In genomic region chr10:31116226-31116625, GRCh38 we compare ENCODE assay signal across 29 cellular contexts.
DNase-seq lines count a peak whose midpoint lies in the region; ATAC-seq and TF ChIP-seq lines count a peak whose summit lies in the region.
"Had no signal": no experiment of that assay in that cellular context is flagged by ENCODE, and none has a peak within 500 bp of the region (broad histone marks: within the 10 kb centered on the region; RNA-seq: fewer than 3 reads in every experiment).

No MANE protein-coding gene starts in this region.

- no peak overlapping the region for H3K27ac Mint-ChIP-seq in GM23338
- H3K27ac Mint-ChIP-seq: B cell; CD8-positive, alpha-beta T cell; H9 had no signal

- no peaks in the 10 kb centered on the region for H3F3A ChIP-seq in GM23338 (replicated peaks; ENCODE audit: low read depth)

- no peak overlapping the region for H3K4me3 Mint-ChIP-seq in GM23338
- H3K4me3 Mint-ChIP-seq: B cell; CD8-positive, alpha-beta T cell; H9 had no signal

- H3K23ac ChIP-seq in neuronal stem cell (ENCODE audit: low read depth, low read length, poor library complexity), result no peak overlapping the region

- H3K4me1 Mint-ChIP-seq in GM23338, result no peaks in the 10 kb centered on the region
- H3K4me1 Mint-ChIP-seq: B cell, H9 had no signal

- DNase-seq in DND-41 (no peak), GM23338 (ENCODE audit: low spot score) (no peak), RPMI8226 (peak; percentile 13), neuronal stem cell (ENCODE audit: low spot score) (no peak), NCI-H1417 treated with DMSO at 0.1 percent for 48 hours (lab: John Stamatoyannopoulos, UW) (no peak)
- no peak for DNase-seq in stimulated activated naive CD4-positive, alpha-beta T cell treated with Interleukin-2 at 50 U/mL for 16 hours (lab: John Stamatoyannopoulos, UW)
- DNase-seq: Caco-2; CD8-positive, alpha-beta T cell; DMS 273 treated with DMSO at 0.1 percent for 48 hours; DMS79; GF-D8; GM23248; H9; MG63; NCI-H1048; NCI-H1417; NCI-H1694 treated with DMSO at 0.1 percent for 48 hours; NCI-H2081 treated with DMSO at 0.1 percent for 48 hours; NCI-H2171; NCI-H226; NCI-H510A; NCI-H69; SHP77 treated with DMSO at 0.1 percent for 48 hours had no signal

- peaks cover 16% of the 10 kb centered on the region; the same call in 1 of the 2 replicates for H3K9me2 ChIP-seq in GM23338 (ENCODE audit: insufficient read depth)

- H3K4me1 ChIP-seq in DND-41 (ENCODE audit: insufficient read depth, low read length) (peaks cover 17% of the 10 kb centered on the region), GM23338 (ENCODE audit: insufficient read depth) (no peaks in the 10 kb centered on the region), neuronal stem cell (ENCODE audit: control insufficient read depth in 2 of 2, insufficient read depth in 1 of 2, low read depth in 1 of 2, low read length in 2 of 2) (peaks cover 0 to 2% of the 10 kb centered on the region in 2 donors)
- H3K4me1 ChIP-seq: Caco-2 had no signal

- no peak overlapping the region for H4K91ac ChIP-seq in neuronal stem cell (ENCODE audit: low read depth, low read length, poor library complexity)

- H3K4me2 ChIP-seq in DND-41 (ENCODE audit: insufficient read depth, low read length), result no peak overlapping the region
- H3K4me2 ChIP-seq in GM23338, result no peak overlapping the region
- no peak overlapping the region for H3K4me2 ChIP-seq in neuronal stem cell (ENCODE audit: insufficient read depth, low read length, poor library complexity, severe bottlenecking)

- H4K20me1 ChIP-seq in DND-41 (ENCODE audit: insufficient read depth, low read length) (no peaks in the 10 kb centered on the region), GM23338 (replicated peaks; ENCODE audit: insufficient read depth) (no peaks in the 10 kb centered on the region)

- H2BK5ac ChIP-seq in neuronal stem cell (ENCODE audit: low read length), result no peak overlapping the region

- peak overlapping the region; percentile 56 for H3K18ac ChIP-seq in neuronal stem cell (ENCODE audit: low read length)

- H2BK15ac ChIP-seq in neuronal stem cell (ENCODE audit: low read length), result no peak overlapping the region

- peak; percentile 48 for ATAC-seq in DND-41 (ENCODE audit: insufficient read depth, low read depth)
- ATAC-seq in GM23338, result no peak
- no peak for ATAC-seq in HG02840 (IDR thresholded peaks at IDR 0.05; ENCODE audit: low FRiP score, unreplicated experiment)
- ATAC-seq: CD8-positive, alpha-beta T cell; HepG2; K562; Panc1 had no signal

- H3K27ac ChIP-seq in DND-41 (ENCODE audit: low read length) (peak overlapping the region; percentile 52), GM23338 (ENCODE audit: low read depth) (no peak overlapping the region), neuronal stem cell (replicated peaks; ENCODE audit: low read length) (no peak overlapping the region)
- H3K27ac ChIP-seq: C4-2B, GM23248 had no signal

- H3K36me3 ChIP-seq in DND-41 (ENCODE audit: insufficient read depth, low read length), result peaks cover 7% of the 10 kb centered on the region; the same call in 1 of the 2 replicates
- no peaks in the 10 kb centered on the region for H3K36me3 ChIP-seq in GM23338 (ENCODE audit: insufficient read depth)
- H3K36me3 ChIP-seq in neuronal stem cell (replicated peaks in 1 of 2; ENCODE audit: control insufficient read depth in 2 of 2, insufficient read depth in 2 of 2, low read length in 2 of 2), result no peaks in the 10 kb centered on the region
- H3K36me3 ChIP-seq: MG63 had no signal

- H2BK12ac ChIP-seq in neuronal stem cell (ENCODE audit: low read length), result no peak overlapping the region

- H4K8ac ChIP-seq in neuronal stem cell (ENCODE audit: low read depth, low read length), result no peak overlapping the region

- H3K27me3 Mint-ChIP-seq in GM23338 (ENCODE audit: insufficient read depth, low read depth, poor library complexity), result peaks cover 1% of the 10 kb centered on the region

- peaks cover 9% of the 10 kb centered on the region; the same call in 1 of the 3 replicates for H3K36me3 Mint-ChIP-seq in GM23338 (ENCODE audit: low read depth)
- H3K36me3 Mint-ChIP-seq: CD8-positive, alpha-beta T cell had no signal

- H3K27me3 ChIP-seq in DND-41 (ENCODE audit: insufficient read depth, low read length, poor library complexity), result no peaks in the 10 kb centered on the region
- H3K27me3 ChIP-seq in GM23338 (ENCODE audit: insufficient read depth), result no peaks in the 10 kb centered on the region
- H3K27me3 ChIP-seq in neuronal stem cell (ENCODE audit: control insufficient read depth in 3 of 3, insufficient read depth in 3 of 3, low read depth in 1 of 3, low read length in 3 of 3), result no peaks in the 10 kb centered on the region
- H3K27me3 ChIP-seq: MG63 had no signal

- H3K14ac ChIP-seq in neuronal stem cell (ENCODE audit: low read length), result peak overlapping the region; percentile 26

- H3K9me3 ChIP-seq in DND-41 (ENCODE audit: insufficient read depth, low read length, severe bottlenecking), result peaks cover 10% of the 10 kb centered on the region
- peaks cover 0 to 7% of the 10 kb centered on the region in 2 donors for H3K9me3 ChIP-seq in neuronal stem cell (replicated peaks in 1 of 2; ENCODE audit: control insufficient read depth in 2 of 2, insufficient read depth in 1 of 2, low read depth in 1 of 2, low read length in 2 of 2)

- no peak for TF ChIP-seq CTCF in DND-41 (IDR thresholded peaks at IDR 0.05; ENCODE audit: borderline replicate concordance, extremely low read depth, low read length, poor library complexity, severe bottlenecking)
- no peak for TF ChIP-seq CTCF in GM23338 (conservative IDR thresholded peaks at IDR 0.05; ENCODE audit: low read depth in 2 of 2)

- no peak overlapping the region for H2AK5ac ChIP-seq in neuronal stem cell (ENCODE audit: low read depth, low read length)

- peaks cover 18% of the 10 kb centered on the region; the same call in 2 of the 3 replicates for H3K9me3 Mint-ChIP-seq in GM23338
- H3K9me3 Mint-ChIP-seq: CD8-positive, alpha-beta T cell had no signal

- H2AFZ ChIP-seq in DND-41 (ENCODE audit: low read depth, low read length) (no peak overlapping the region), GM23338 (0 out of 2 replicates have a peak overlapping the region, but pooled peaks have one; percentile 18), neuronal stem cell (ENCODE audit: low read length) (no peak overlapping the region)
- H2AFZ ChIP-seq: GM23248 had no signal

- no peak overlapping the region for H3K4ac ChIP-seq in neuronal stem cell (ENCODE audit: low read length)

- H3K79me1 ChIP-seq in neuronal stem cell (ENCODE audit: low read depth, low read length), result no peaks in the 10 kb centered on the region

- H2BK120ac ChIP-seq in neuronal stem cell (ENCODE audit: low read depth, low read length), result no peak overlapping the region

- H3K4me3 ChIP-seq in DND-41 (ENCODE audit: low read depth in 1 of 2, low read length in 2 of 2) (no peak overlapping the region), GM23338 (no peak overlapping the region), neuronal stem cell (ENCODE audit: low read length in 2 of 2) (no peak overlapping the region)
- H3K4me3 ChIP-seq: GM23248, K562, MG63 had no signal

- no CpG with 5 or more reads among the region's 6 CpGs for WGBS in neuronal stem cell (ENCODE audit: extremely low coverage in 2 of 2, insufficient read length in 2 of 2, insufficient replicate concordance in 1 of 2), 2 donors

- H3K9ac ChIP-seq in DND-41 (ENCODE audit: low read depth, low read length), result no peak overlapping the region
- H3K9ac ChIP-seq in neuronal stem cell (ENCODE audit: low read depth, low read length, poor library complexity), result no peak overlapping the region
- H3K9ac ChIP-seq: GM23248 had no signal

- H3K79me2 ChIP-seq in DND-41 (ENCODE audit: insufficient read depth, low read length) (no peaks in the 10 kb centered on the region), GM23338 (replicated peaks; ENCODE audit: insufficient read depth) (no peaks in the 10 kb centered on the region)
